ENCODE assay signal across 1 cellular context in the genomic region with DNA sequence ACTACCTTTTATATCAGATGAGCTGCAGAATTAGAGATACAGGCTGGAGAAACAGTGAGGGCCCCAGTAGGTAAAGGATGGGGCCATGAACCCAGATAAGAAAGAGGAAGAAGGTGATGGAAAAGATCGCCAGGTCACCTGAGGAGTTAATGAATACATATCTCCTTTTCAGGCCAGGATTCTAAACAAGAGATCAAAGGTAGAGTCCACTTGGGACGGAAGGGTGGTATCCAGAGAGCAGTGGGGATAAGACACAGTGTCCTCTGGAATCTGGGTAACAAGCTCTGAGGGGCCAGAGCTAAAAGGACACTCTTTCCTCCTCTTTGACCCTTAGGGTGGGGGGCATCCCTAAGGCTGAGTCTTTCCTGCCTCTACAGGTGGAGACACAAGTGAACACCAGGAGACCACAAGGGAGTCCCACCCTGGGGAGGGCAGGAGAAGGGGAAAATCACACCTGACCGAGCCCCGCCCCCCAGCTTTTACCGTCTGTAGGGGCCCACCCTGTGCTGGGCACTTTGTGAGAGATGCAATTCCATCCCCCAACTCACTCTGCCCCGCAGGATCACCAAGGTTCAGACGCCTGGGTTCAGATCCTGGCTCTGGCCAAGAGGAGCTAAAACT.
A peak's percentile ranks its signal among the peaks of the same experiment; 100 is the strongest.
TF ChIP-seq lines count a peak whose summit lies in the region.

No MANE protein-coding gene starts in this region.

TF ChIP-seq in HepG2, 621 proteins besides CTCF, POLR2A, EP300 and RAD21 (continued from another document and continues in another):
- TF ChIP-seq, protein P1, sequence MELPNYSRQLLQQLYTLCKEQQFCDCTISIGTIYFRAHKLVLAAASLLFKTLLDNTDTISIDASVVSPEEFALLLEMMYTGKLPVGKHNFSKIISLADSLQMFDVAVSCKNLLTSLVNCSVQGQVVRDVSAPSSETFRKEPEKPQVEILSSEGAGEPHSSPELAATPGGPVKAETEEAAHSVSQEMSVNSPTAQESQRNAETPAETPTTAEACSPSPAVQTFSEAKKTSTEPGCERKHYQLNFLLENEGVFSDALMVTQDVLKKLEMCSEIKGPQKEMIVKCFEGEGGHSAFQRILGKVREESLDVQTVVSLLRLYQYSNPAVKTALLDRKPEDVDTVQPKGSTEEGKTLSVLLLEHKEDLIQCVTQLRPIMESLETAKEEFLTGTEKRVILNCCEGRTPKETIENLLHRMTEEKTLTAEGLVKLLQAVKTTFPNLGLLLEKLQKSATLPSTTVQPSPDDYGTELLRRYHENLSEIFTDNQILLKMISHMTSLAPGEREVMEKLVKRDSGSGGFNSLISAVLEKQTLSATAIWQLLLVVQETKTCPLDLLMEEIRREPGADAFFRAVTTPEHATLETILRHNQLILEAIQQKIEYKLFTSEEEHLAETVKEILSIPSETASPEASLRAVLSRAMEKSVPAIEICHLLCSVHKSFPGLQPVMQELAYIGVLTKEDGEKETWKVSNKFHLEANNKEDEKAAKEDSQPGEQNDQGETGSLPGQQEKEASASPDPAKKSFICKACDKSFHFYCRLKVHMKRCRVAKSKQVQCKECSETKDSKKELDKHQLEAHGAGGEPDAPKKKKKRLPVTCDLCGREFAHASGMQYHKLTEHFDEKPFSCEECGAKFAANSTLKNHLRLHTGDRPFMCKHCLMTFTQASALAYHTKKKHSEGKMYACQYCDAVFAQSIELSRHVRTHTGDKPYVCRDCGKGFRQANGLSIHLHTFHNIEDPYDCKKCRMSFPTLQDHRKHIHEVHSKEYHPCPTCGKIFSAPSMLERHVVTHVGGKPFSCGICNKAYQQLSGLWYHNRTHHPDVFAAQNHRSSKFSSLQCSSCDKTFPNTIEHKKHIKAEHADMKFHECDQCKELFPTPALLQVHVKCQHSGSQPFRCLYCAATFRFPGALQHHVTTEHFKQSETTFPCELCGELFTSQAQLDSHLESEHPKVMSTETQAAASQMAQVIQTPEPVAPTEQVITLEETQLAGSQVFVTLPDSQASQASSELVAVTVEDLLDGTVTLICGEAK (IDR thresholded peaks at IDR 0.05): no peak
- TF ChIP-seq, protein P1 (CRISPR knock-in tag; IDR thresholded peaks at IDR 0.05): no peak
- TF ChIP-seq RORA (CRISPR knock-in tag; IDR thresholded peaks at IDR 0.05) (no peak), EED (CRISPR knock-in tag; IDR thresholded peaks at IDR 0.05) (no peak), ZSCAN22 (CRISPR knock-in tag; IDR thresholded peaks at IDR 0.05) (no peak), ZBTB42 (CRISPR knock-in tag; IDR thresholded peaks at IDR 0.05) (no peak), ZSCAN12 (CRISPR knock-in tag; IDR thresholded peaks at IDR 0.05) (no peak), ONECUT2 (CRISPR knock-in tag; IDR thresholded peaks at IDR 0.05) (no peak), ZNF3 (CRISPR knock-in tag; IDR thresholded peaks at IDR 0.05) (no peak), RELA (CRISPR knock-in tag; IDR thresholded peaks at IDR 0.05) (no peak), SMARCC2 (IDR thresholded peaks at IDR 0.05) (no peak), CBX5 (CRISPR knock-in tag; IDR thresholded peaks at IDR 0.05; ENCODE audit: borderline replicate concordance) (no peak), MTF2 (CRISPR knock-in tag; IDR thresholded peaks at IDR 0.05; ENCODE audit: borderline replicate concordance) (no peak), ZFP36 (IDR thresholded peaks at IDR 0.05; ENCODE audit: borderline replicate concordance, low read depth, low read length, partially characterized antibody) (no peak), ZNF383 (CRISPR knock-in tag; IDR thresholded peaks at IDR 0.05; ENCODE audit: borderline replicate concordance) (no peak), BCL6 (CRISPR knock-in tag; IDR thresholded peaks at IDR 0.05) (peak; percentile 29), KLF13 (CRISPR knock-in tag; IDR thresholded peaks at IDR 0.05) (no peak), MTF1 (CRISPR knock-in tag; IDR thresholded peaks at IDR 0.05) (no peak), ZNF629 (CRISPR knock-in tag; conservative IDR thresholded peaks at IDR 0.05) (no peak), ZKSCAN1 (IDR thresholded peaks at IDR 0.05; ENCODE audit: low read length) (no peak), DPF2 (CRISPR knock-in tag; IDR thresholded peaks at IDR 0.05; ENCODE audit: borderline replicate concordance, low read depth) (peak; percentile 64; the same call in 1 of the 2 replicates), ASH2L (IDR thresholded peaks at IDR 0.05; ENCODE audit: insufficient read length, low read depth, low read length) (no peak), ISX (CRISPR knock-in tag; conservative IDR thresholded peaks at IDR 0.05) (no peak), FOXP1 (IDR thresholded peaks at IDR 0.05) (no peak), FOXP1 (CRISPR knock-in tag; IDR thresholded peaks at IDR 0.05) (peak; percentile 64; the same call in 1 of the 2 replicates), NFE2L2 (IDR thresholded peaks at IDR 0.05; ENCODE audit: low read length) (no peak), MAFK (conservative IDR thresholded peaks at IDR 0.05 in 1 of 2, IDR thresholded peaks at IDR 0.05 in 1 of 2; ENCODE audit: low read length in 2 of 2) (no peak), ZNF563 (CRISPR knock-in tag; IDR thresholded peaks at IDR 0.05) (no peak), ZFAT (CRISPR knock-in tag; conservative IDR thresholded peaks at IDR 0.05) (no peak), ARHGAP35 (CRISPR knock-in tag; IDR thresholded peaks at IDR 0.05; ENCODE audit: borderline replicate concordance) (no peak)
- TF ChIP-seq, protein P2, sequence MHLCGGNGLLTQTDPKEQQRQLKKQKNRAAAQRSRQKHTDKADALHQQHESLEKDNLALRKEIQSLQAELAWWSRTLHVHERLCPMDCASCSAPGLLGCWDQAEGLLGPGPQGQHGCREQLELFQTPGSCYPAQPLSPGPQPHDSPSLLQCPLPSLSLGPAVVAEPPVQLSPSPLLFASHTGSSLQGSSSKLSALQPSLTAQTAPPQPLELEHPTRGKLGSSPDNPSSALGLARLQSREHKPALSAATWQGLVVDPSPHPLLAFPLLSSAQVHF (CRISPR knock-in tag; IDR thresholded peaks at IDR 0.05): no peak
- TF ChIP-seq, protein P3, sequence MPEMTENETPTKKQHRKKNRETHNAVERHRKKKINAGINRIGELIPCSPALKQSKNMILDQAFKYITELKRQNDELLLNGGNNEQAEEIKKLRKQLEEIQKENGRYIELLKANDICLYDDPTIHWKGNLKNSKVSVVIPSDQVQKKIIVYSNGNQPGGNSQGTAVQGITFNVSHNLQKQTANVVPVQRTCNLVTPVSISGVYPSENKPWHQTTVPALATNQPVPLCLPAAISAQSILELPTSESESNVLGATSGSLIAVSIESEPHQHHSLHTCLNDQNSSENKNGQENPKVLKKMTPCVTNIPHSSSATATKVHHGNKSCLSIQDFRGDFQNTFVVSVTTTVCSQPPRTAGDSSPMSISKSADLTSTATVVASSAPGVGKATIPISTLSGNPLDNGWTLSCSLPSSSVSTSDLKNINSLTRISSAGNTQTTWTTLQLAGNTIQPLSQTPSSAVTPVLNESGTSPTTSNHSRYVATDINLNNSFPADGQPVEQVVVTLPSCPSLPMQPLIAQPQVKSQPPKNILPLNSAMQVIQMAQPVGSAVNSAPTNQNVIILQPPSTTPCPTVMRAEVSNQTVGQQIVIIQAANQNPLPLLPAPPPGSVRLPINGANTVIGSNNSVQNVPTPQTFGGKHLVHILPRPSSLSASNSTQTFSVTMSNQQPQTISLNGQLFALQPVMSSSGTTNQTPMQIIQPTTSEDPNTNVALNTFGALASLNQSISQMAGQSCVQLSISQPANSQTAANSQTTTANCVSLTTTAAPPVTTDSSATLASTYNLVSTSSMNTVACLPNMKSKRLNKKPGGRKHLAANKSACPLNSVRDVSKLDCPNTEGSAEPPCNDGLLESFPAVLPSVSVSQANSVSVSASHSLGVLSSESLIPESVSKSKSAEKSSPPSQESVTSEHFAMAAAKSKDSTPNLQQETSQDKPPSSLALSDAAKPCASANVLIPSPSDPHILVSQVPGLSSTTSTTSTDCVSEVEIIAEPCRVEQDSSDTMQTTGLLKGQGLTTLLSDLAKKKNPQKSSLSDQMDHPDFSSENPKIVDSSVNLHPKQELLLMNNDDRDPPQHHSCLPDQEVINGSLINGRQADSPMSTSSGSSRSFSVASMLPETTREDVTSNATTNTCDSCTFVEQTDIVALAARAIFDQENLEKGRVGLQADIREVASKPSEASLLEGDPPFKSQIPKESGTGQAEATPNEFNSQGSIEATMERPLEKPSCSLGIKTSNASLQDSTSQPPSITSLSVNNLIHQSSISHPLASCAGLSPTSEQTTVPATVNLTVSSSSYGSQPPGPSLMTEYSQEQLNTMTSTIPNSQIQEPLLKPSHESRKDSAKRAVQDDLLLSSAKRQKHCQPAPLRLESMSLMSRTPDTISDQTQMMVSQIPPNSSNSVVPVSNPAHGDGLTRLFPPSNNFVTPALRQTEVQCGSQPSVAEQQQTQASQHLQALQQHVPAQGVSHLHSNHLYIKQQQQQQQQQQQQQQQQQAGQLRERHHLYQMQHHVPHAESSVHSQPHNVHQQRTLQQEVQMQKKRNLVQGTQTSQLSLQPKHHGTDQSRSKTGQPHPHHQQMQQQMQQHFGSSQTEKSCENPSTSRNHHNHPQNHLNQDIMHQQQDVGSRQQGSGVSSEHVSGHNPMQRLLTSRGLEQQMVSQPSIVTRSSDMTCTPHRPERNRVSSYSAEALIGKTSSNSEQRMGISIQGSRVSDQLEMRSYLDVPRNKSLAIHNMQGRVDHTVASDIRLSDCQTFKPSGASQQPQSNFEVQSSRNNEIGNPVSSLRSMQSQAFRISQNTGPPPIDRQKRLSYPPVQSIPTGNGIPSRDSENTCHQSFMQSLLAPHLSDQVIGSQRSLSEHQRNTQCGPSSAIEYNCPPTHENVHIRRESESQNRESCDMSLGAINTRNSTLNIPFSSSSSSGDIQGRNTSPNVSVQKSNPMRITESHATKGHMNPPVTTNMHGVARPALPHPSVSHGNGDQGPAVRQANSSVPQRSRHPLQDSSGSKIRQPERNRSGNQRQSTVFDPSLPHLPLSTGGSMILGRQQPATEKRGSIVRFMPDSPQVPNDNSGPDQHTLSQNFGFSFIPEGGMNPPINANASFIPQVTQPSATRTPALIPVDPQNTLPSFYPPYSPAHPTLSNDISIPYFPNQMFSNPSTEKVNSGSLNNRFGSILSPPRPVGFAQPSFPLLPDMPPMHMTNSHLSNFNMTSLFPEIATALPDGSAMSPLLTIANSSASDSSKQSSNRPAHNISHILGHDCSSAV (CRISPR knock-in tag; IDR thresholded peaks at IDR 0.05; ENCODE audit: borderline replicate concordance): no peak
- TF ChIP-seq, protein P4, sequence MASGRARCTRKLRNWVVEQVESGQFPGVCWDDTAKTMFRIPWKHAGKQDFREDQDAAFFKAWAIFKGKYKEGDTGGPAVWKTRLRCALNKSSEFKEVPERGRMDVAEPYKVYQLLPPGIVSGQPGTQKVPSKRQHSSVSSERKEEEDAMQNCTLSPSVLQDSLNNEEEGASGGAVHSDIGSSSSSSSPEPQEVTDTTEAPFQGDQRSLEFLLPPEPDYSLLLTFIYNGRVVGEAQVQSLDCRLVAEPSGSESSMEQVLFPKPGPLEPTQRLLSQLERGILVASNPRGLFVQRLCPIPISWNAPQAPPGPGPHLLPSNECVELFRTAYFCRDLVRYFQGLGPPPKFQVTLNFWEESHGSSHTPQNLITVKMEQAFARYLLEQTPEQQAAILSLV (CRISPR knock-in tag; IDR thresholded peaks at IDR 0.05; ENCODE audit: borderline replicate concordance): no peak
- TF ChIP-seq, protein P5, sequence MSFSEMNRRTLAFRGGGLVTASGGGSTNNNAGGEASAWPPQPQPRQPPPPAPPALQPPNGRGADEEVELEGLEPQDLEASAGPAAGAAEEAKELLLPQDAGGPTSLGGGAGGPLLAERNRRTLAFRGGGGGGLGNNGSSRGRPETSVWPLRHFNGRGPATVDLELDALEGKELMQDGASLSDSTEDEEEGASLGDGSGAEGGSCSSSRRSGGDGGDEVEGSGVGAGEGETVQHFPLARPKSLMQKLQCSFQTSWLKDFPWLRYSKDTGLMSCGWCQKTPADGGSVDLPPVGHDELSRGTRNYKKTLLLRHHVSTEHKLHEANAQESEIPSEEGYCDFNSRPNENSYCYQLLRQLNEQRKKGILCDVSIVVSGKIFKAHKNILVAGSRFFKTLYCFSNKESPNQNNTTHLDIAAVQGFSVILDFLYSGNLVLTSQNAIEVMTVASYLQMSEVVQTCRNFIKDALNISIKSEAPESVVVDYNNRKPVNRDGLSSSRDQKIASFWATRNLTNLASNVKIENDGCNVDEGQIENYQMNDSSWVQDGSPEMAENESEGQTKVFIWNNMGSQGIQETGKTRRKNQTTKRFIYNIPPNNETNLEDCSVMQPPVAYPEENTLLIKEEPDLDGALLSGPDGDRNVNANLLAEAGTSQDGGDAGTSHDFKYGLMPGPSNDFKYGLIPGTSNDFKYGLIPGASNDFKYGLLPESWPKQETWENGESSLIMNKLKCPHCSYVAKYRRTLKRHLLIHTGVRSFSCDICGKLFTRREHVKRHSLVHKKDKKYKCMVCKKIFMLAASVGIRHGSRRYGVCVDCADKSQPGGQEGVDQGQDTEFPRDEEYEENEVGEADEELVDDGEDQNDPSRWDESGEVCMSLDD (CRISPR knock-in tag; IDR thresholded peaks at IDR 0.05; ENCODE audit: borderline replicate concordance): no peak
- TF ChIP-seq, protein P6, sequence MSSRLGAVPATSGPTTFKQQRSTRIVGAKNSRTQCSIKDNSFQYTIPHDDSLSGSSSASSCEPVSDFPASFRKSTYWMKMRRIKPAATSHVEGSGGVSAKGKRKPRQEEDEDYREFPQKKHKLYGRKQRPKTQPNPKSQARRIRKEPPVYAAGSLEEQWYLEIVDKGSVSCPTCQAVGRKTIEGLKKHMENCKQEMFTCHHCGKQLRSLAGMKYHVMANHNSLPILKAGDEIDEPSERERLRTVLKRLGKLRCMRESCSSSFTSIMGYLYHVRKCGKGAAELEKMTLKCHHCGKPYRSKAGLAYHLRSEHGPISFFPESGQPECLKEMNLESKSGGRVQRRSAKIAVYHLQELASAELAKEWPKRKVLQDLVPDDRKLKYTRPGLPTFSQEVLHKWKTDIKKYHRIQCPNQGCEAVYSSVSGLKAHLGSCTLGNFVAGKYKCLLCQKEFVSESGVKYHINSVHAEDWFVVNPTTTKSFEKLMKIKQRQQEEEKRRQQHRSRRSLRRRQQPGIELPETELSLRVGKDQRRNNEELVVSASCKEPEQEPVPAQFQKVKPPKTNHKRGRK (CRISPR knock-in tag; IDR thresholded peaks at IDR 0.05): no peak
